29 cellular contexts compared by ENCODE assay signal in genomic region chr2:160068906-160069305, GRCh38. TPM values are rescaled to one million over a fixed set of nuclear protein-coding genes. Genes with fewer than 3 reads are reported as not detected.
"Had no signal": no experiment of that assay in that cellular context is flagged by ENCODE, and none has a peak within 500 bp of the region (broad histone marks: within the 10 kb centered on the region; RNA-seq: fewer than 3 reads in every experiment).

No MANE protein-coding gene starts in this region.

- H3K27ac Mint-ChIP-seq: activated CD4-positive, alpha-beta T cell treated with anti-CD3 and anti-CD28 coated beads, Interleukin-2, amount 10 ng/mL, durations not matched to agents 24 days and 14 days; activated CD8-positive, alpha-beta T cell treated with anti-CD3 and anti-CD28 coated beads for 36 hours; activated naive CD4-positive, alpha-beta T cell treated with anti-CD3 and anti-CD28 coated beads, Interleukin-2, amount 50 U/mL, for 24 hours; activated naive CD8-positive, alpha-beta T cell treated with anti-CD3 and anti-CD28 coated beads, Interleukin-2, amount 10 ng/mL, durations not matched to agents 7 days and 5 days; activated T-cell treated with anti-CD3 and anti-CD28 coated beads, Interleukin-2, amount 50 U/mL, for 24 hours; activated T-helper 2 cell treated with anti-CD3 and anti-CD28 coated beads, Interferon-gamma antibody, Interleukin-2, Interleukin-4, amounts not matched to agents 10 μg/mL and 5 μg/mL and 100 μg/mL, durations not matched to agents 14 hours and 24 hours and 36 hours; T-helper 1 cell treated with Interleukin-12 subunit alpha and Interleukin-12 subunit beta and Interleukin-4 antibody, amounts not matched to agents 30 μg/mL and 1 μg/mL, for 36 hours; T-helper 2 cell treated with Interferon-gamma antibody and Interleukin-4, amounts not matched to agents 5 μg/mL and 100 μg/mL, for 36 hours had no signal

- H3K4me3 Mint-ChIP-seq: activated CD4-positive, alpha-beta T cell treated with anti-CD3 and anti-CD28 coated beads, Interleukin-2, amount 10 ng/mL, durations not matched to agents 24 days and 14 days; activated CD8-positive, alpha-beta T cell treated with anti-CD3 and anti-CD28 coated beads for 36 hours; activated naive CD4-positive, alpha-beta T cell treated with anti-CD3 and anti-CD28 coated beads, Interleukin-2, amount 50 U/mL, for 24 hours; activated naive CD8-positive, alpha-beta T cell treated with anti-CD3 and anti-CD28 coated beads, Interleukin-2, amount 10 ng/mL, durations not matched to agents 7 days and 5 days; activated T-cell treated with anti-CD3 and anti-CD28 coated beads, Interleukin-2, amount 50 U/mL, for 24 hours; T-helper 1 cell treated with Interleukin-12 subunit alpha and Interleukin-12 subunit beta and Interleukin-4 antibody, amounts not matched to agents 30 μg/mL and 1 μg/mL, for 36 hours; T-helper 2 cell treated with Interferon-gamma antibody and Interleukin-4, amounts not matched to agents 5 μg/mL and 100 μg/mL, for 36 hours had no signal

- H3K9me3 Mint-ChIP-seq: activated naive CD4-positive, alpha-beta T cell treated with anti-CD3 and anti-CD28 coated beads, Interleukin-2, amount 50 U/mL, for 24 hours had no signal

- H3K36me3 Mint-ChIP-seq: activated naive CD4-positive, alpha-beta T cell treated with anti-CD3 and anti-CD28 coated beads, Interleukin-2, amount 50 U/mL, for 24 hours had no signal

- DNase-seq: activated CD4-positive, alpha-beta T cell treated with anti-CD3 and anti-CD28 coated beads, Interleukin-2, amount 10 ng/mL, durations not matched to agents 24 days and 14 days; activated CD4-positive, alpha-beta T cell treated with anti-CD3 and anti-CD28 coated beads, Interleukin-2, amount 50 U/mL, for 4 hours; activated CD8-positive, alpha-beta T cell treated with anti-CD3 and anti-CD28 coated beads for 36 hours; activated gamma-delta T cell; activated naive CD4-positive, alpha-beta T cell treated with Interleukin-2 at 50 U/mL for 16 hours; activated naive CD8-positive, alpha-beta T cell treated with anti-CD3 and anti-CD28 coated beads, Interleukin-2, amount 10 ng/mL, durations not matched to agents 7 days and 5 days; activated T-cell treated with anti-CD3 and anti-CD28 coated beads, Interleukin-2, amount 50 U/mL, for 24 hours; amygdala; NCI-H1105; NCI-H1417 treated with DMSO at 0.1 percent for 48 hours; NCI-H187 treated with DMSO at 0.1 percent for 48 hours; NCI-H2081; NCI-H2171 treated with DMSO at 0.1 percent for 48 hours; NCI-H2227 treated with DMSO at 0.1 percent for 48 hours; NCI-H446 treated with DMSO at 0.1 percent for 48 hours; NCI-H524; NCI-H69; NCI-H82; PC-3; Peyer's patch; RPMI8226; SHP77 treated with DMSO at 0.1 percent for 48 hours; SK-N-SH had no signal

- H3K4me1 Mint-ChIP-seq: activated CD4-positive, alpha-beta T cell treated with anti-CD3 and anti-CD28 coated beads, Interleukin-2, amount 10 ng/mL, durations not matched to agents 24 days and 14 days; activated naive CD4-positive, alpha-beta T cell treated with anti-CD3 and anti-CD28 coated beads, Interleukin-2, amount 50 U/mL, for 24 hours; activated naive CD8-positive, alpha-beta T cell treated with anti-CD3 and anti-CD28 coated beads, Interleukin-2, amount 10 ng/mL, durations not matched to agents 7 days and 5 days had no signal

RNA-seq across cellular contexts. Expression of gene PLA2R1, which starts 6.5 kb away (rescaled TPM):
- total RNA-seq: activated CD4-positive, alpha-beta T cell treated with anti-CD3 and anti-CD28 coated beads, Interleukin-2, amount 10 ng/mL, durations not matched to agents 24 days and 14 days; activated CD8-positive, alpha-beta memory T cell treated with anti-CD3 and anti-CD28 coated beads for 36 hours; activated CD8-positive, alpha-beta T cell treated with anti-CD3 and anti-CD28 coated beads for 36 hours; activated naive CD8-positive, alpha-beta T cell treated with anti-CD3 and anti-CD28 coated beads, Interleukin-2, amount 10 ng/mL, durations not matched to agents 7 days and 5 days; activated T-helper 2 cell treated with anti-CD3 and anti-CD28 coated beads, Interferon-gamma antibody, Interleukin-2, Interleukin-4, amounts not matched to agents 10 μg/mL and 5 μg/mL and 100 μg/mL, durations not matched to agents 14 hours and 24 hours and 36 hours had no signal
- polyA plus RNA-seq: cardiac muscle cell, SK-N-SH had no signal
